In genomic region chr3:184241447-184242296, GRCh38 we compare ENCODE assay signal across 8 cellular contexts.
DNase-seq lines count a peak whose midpoint lies in the region; ATAC-seq and TF ChIP-seq lines count a peak whose summit lies in the region.
"Had no signal": no experiment of that assay in that cellular context is flagged by ENCODE, and none has a peak within 500 bp of the region (broad histone marks: within the 10 kb centered on the region; RNA-seq: fewer than 3 reads in every experiment).

No MANE protein-coding gene starts in this region.

- H3K4me3 ChIP-seq in epithelial cell of esophagus (ENCODE audit: low read length) (no peak overlapping the region), parathyroid adenoma (ENCODE audit: low read depth, low read length) (no peak overlapping the region)
- H3K4me3 ChIP-seq: SJSA1 had no signal

- no peaks in the 10 kb centered on the region for H3K79me2 ChIP-seq in parathyroid adenoma

- no peak overlapping the region for H3K9ac ChIP-seq in parathyroid adenoma

- no peaks in the 10 kb centered on the region for H3K9me3 ChIP-seq in parathyroid adenoma (ENCODE audit: control insufficient read depth, low read length)
- H3K9me3 ChIP-seq: SJSA1 had no signal

- no peak for ATAC-seq in GM19035 (IDR thresholded peaks at IDR 0.05; ENCODE audit: unreplicated experiment)

- H3K27me3 ChIP-seq in parathyroid adenoma (ENCODE audit: control insufficient read depth, insufficient read depth, low read length), result no peaks in the 10 kb centered on the region
- H3K27me3 ChIP-seq: SJSA1 had no signal

- no peaks in the 10 kb centered on the region for H3K36me3 ChIP-seq in parathyroid adenoma (ENCODE audit: control insufficient read depth, insufficient read depth, low read length)

- H3K4me2 ChIP-seq in parathyroid adenoma (ENCODE audit: low read length), result peak overlapping the region; percentile 61

- TF ChIP-seq CTCF in epithelial cell of esophagus (IDR thresholded peaks at IDR 0.05; ENCODE audit: insufficient read depth, low read depth, low read length, missing control alignments) (peak; percentile 67), parathyroid adenoma (IDR thresholded peaks at IDR 0.05) (peak; percentile 88)

- peaks cover 4% of the 10 kb centered on the region for H3K4me1 ChIP-seq in parathyroid adenoma
- H3K4me1 ChIP-seq: SJSA1 had no signal

- H2AFZ ChIP-seq in parathyroid adenoma, result peak overlapping the region; percentile 86

- peak overlapping the region; percentile 69 for H3K27ac ChIP-seq in parathyroid adenoma
- H3K27ac ChIP-seq: SJSA1 had no signal

- DNase-seq in ELR (ENCODE audit: low read depth) (peak; percentile 43), NCI-H2029 treated with DMSO at 0.1 percent for 48 hours (lab: John Stamatoyannopoulos, UW) (peak; percentile 70), epithelial cell of esophagus (ENCODE audit: low read depth) (peak; percentile 74), NCI-H1930 (lab: John Stamatoyannopoulos, UW) (no peak), cortex of kidney (lab: John Stamatoyannopoulos, UW) (no peak)

Comparison
In these comparisons a context has a peak if more than half of its experiments do, and no peak if none do; other contexts are left out.
1. DNase-seq: peak in ELR (single experiment), NCI-H2029 treated with DMSO at 0.1 percent for 48 hours (single experiment) and epithelial cell of esophagus (single experiment); none in NCI-H1930 (0 of 2) and cortex of kidney (single experiment).